Comparison of ENCODE assay signal across 22 cellular contexts in the genomic region with DNA sequence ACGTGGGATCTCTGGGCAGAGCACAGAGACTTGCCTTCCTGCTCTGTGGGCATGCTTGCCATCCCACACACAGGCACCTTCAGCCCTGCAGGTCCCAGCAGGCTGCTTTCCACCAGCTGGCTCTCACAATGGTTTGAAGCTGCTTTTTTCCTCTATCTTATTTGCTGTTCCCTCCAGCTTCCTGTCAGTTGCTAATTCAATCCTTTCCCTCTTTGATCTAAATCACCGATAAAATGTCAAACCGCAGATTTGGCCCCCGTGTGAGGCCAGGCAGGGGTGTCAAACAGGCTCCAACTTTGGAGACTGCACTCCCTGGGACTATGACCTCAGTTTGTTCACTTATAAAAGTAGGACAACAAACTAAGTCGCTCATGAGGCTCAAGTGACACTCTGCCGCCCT. TPM values are rescaled to one million over a fixed set of nuclear protein-coding genes. Genes with fewer than 3 reads are reported as not detected.
DNase-seq lines count a peak whose midpoint lies in the region; ATAC-seq and TF ChIP-seq lines count a peak whose summit lies in the region.
"Had no signal": no experiment of that assay in that cellular context is flagged by ENCODE, and none has a peak within 500 bp of the region (broad histone marks: within the 10 kb centered on the region; RNA-seq: fewer than 3 reads in every experiment).

No MANE protein-coding gene starts in this region.

- TF ChIP-seq CTCF in VCaP (conservative IDR thresholded peaks at IDR 0.05) (no peak), nephron (IDR thresholded peaks at IDR 0.05; ENCODE audit: unreplicated experiment in 3 of 3) (no peak), coronary artery (IDR thresholded peaks at IDR 0.05) (no peak)

- POLR2A ChIA-PET in activated CD4-positive, alpha-beta T cell treated with anti-CD3 and anti-CD28 coated beads, Interleukin-2, amount 10 ng/mL, durations not matched to agents 7 days and 5 days (lab: Charles Lee): no interaction called here

- H3K9me3 Mint-ChIP-seq in activated CD4-positive, alpha-beta T cell treated with anti-CD3 and anti-CD28 coated beads, Interleukin-2, amount 10 ng/mL, durations not matched to agents 7 days and 5 days: no peaks in the 10 kb centered on the region
- no peaks in the 10 kb centered on the region for H3K9me3 Mint-ChIP-seq in nephron

- DNase-seq in activated CD4-positive, alpha-beta T cell treated with anti-CD3 and anti-CD28 coated beads, Interleukin-2, amount 10 ng/mL, durations not matched to agents 7 days and 5 days: no peak
- DNase-seq in activated CD4-positive, alpha-beta T cell treated with anti-CD3 and anti-CD28 coated beads, Interleukin-2, amount 50 U/mL, for 4 hours: no peak
- DNase-seq in Jurkat, Clone E6-1 (ENCODE audit: low read depth, low spot score): peak; percentile 90
- no peak for DNase-seq in coronary artery (ENCODE audit: low spot score)
- DNase-seq: 8988T; COR-L47; DMS153; H7; IMR-90; NCI-H1092; NCI-H1694; NCI-H345; NCI-H69; NK-92 treated with Interleukin-12 subunit alpha and Interleukin-12 subunit beta, amount 100 ng/mL, for 24 hours; OCI-M1; RPMI8226 had no signal

- H3K27ac Mint-ChIP-seq in activated CD4-positive, alpha-beta T cell treated with anti-CD3 and anti-CD28 coated beads, Interleukin-2, amount 10 ng/mL, durations not matched to agents 7 days and 5 days: peak overlapping the region; percentile 60
- peak overlapping the region in 2 of 3 experiments; percentile 9 to 66 for H3K27ac Mint-ChIP-seq in nephron

- CTCF ChIA-PET in activated CD4-positive, alpha-beta T cell treated with anti-CD3 and anti-CD28 coated beads, Interleukin-2, amount 10 ng/mL, durations not matched to agents 7 days and 5 days (lab: Charles Lee): no interaction called here

- no peak overlapping the region for H3K4me3 Mint-ChIP-seq in activated CD4-positive, alpha-beta T cell treated with anti-CD3 and anti-CD28 coated beads, Interleukin-2, amount 10 ng/mL, durations not matched to agents 7 days and 5 days
- H3K4me3 Mint-ChIP-seq in nephron: no peak overlapping the region

- ATAC-seq in HG02870 (IDR thresholded peaks at IDR 0.05; ENCODE audit: unreplicated experiment): no peak
- ATAC-seq in HG02623 (IDR thresholded peaks at IDR 0.05; ENCODE audit: unreplicated experiment): no peak

- peak overlapping the region; percentile 99 for H3K27ac ChIP-seq in VCaP
- H3K27ac ChIP-seq in coronary artery: no peak overlapping the region
- H3K27ac ChIP-seq: C4-2B had no signal

- no peaks in the 10 kb centered on the region for H3K27me3 Mint-ChIP-seq in activated CD4-positive, alpha-beta T cell treated with anti-CD3 and anti-CD28 coated beads, Interleukin-2, amount 10 ng/mL, durations not matched to agents 7 days and 5 days
- H3K27me3 Mint-ChIP-seq in nephron (ENCODE audit: low read depth): peaks cover 28% of the 10 kb centered on the region

- H3K4me3 ChIP-seq in Jurkat, Clone E6-1 (ENCODE audit: low read length): peak overlapping the region; percentile 36
- no peak overlapping the region for H3K4me3 ChIP-seq in coronary artery

- peaks cover 10% of the 10 kb centered on the region for H3K4me1 Mint-ChIP-seq in activated CD4-positive, alpha-beta T cell treated with anti-CD3 and anti-CD28 coated beads, Interleukin-2, amount 10 ng/mL, durations not matched to agents 7 days and 5 days
- H3K4me1 Mint-ChIP-seq in nephron: peaks cover 58% of the 10 kb centered on the region

- H3K36me3 Mint-ChIP-seq in activated CD4-positive, alpha-beta T cell treated with anti-CD3 and anti-CD28 coated beads, Interleukin-2, amount 10 ng/mL, durations not matched to agents 7 days and 5 days (ENCODE audit: low read depth): no peaks in the 10 kb centered on the region
- H3K36me3 Mint-ChIP-seq in nephron (ENCODE audit: low read depth): no peaks in the 10 kb centered on the region

RNA-seq across cellular contexts. Expression of a gene that starts 40.6 kb away (rescaled TPM):
- 10 to 100 TPM; 68.4 to 69.3 TPM for total RNA-seq in activated CD4-positive, alpha-beta T cell treated with anti-CD3 and anti-CD28 coated beads, Interleukin-2, amount 10 ng/mL, durations not matched to agents 7 days and 5 days
- polyA plus RNA-seq in Jurkat, Clone E6-1 (2012; ENCODE audit: insufficient read depth, insufficient read length): 39.1 TPM

RNA-seq across cellular contexts. Expression of a gene that starts 50.7 kb away (rescaled TPM):
- total RNA-seq in activated CD4-positive, alpha-beta T cell treated with anti-CD3 and anti-CD28 coated beads, Interleukin-2, amount 10 ng/mL, durations not matched to agents 7 days and 5 days: not detected
- polyA plus RNA-seq in Jurkat, Clone E6-1 (2012; ENCODE audit: insufficient read depth, insufficient read length): 4.0 TPM
- total RNA-seq: IMR-90, M059J had no signal
- polyA plus RNA-seq: IMR-90 had no signal
